24 cellular contexts compared by ENCODE assay signal in genomic region chr13:64934569-64935362, GRCh38.
"Had no signal": no experiment of that assay in that cellular context is flagged by ENCODE, and none has a peak within 500 bp of the region (broad histone marks: within the 10 kb centered on the region; RNA-seq: fewer than 3 reads in every experiment).

No MANE protein-coding gene starts in this region.

- H3K27ac ChIP-seq: brain microvascular endothelial cell, coronary artery, dorsolateral prefrontal cortex, VCaP had no signal

- ATAC-seq: activated CD8-positive, alpha-beta T cell treated with anti-CD3 and anti-CD28 coated beads for 36 hours; activated T-cell treated with anti-CD3 and anti-CD28 coated beads, Interleukin-2, amount 50 U/mL, for 4 hours; activated T-helper 17 cell treated with anti-CD3 and anti-CD28 coated beads, Interleukin-2, amount 50 U/mL, for 72 hours; esophagus mucosa; WTC11 had no signal

- H3K27me3 ChIP-seq: brain microvascular endothelial cell, dorsolateral prefrontal cortex had no signal

- DNase-seq: activated CD4-positive, alpha-beta T cell treated with anti-CD3 and anti-CD28 coated beads for 48 hours; activated CD4-positive, alpha-beta T cell treated with anti-CD3 and anti-CD28 coated beads, Interleukin-2, amount 50 U/mL, for 1 hour; activated CD4-positive, alpha-beta T cell treated with anti-CD3 and anti-CD28 coated beads, Interleukin-2, amount 50 U/mL, for 48 hours; activated CD8-positive, alpha-beta memory T cell treated with anti-CD3 and anti-CD28 coated beads for 24 hours; activated CD8-positive, alpha-beta T cell treated with anti-CD3 and anti-CD28 coated beads for 36 hours; activated effector memory CD4-positive, alpha-beta T cell treated with Interleukin-2 at 50 U/mL for 16 hours; activated gamma-delta T cell treated with Interleukin-2 at 50 U/mL for 16 hours; activated naive CD4-positive, alpha-beta T cell treated with anti-CD3 and anti-CD28 coated beads, Interleukin-2, amount 50 U/mL, for 16 hours; activated naive CD4-positive, alpha-beta T cell treated with Interleukin-2 at 50 U/mL for 16 hours; activated T-cell treated with anti-CD3 and anti-CD28 coated beads, Interleukin-2, amount 50 U/mL, for 4 hours; amniotic stem cell; anterior cingulate cortex; brain microvascular endothelial cell; dorsolateral prefrontal cortex; effector memory CD4-positive, alpha-beta T cell; endodermal cell; foreskin fibroblast; head of caudate nucleus; T-helper 2 cell had no signal

- H3K4me3 ChIP-seq: coronary artery, dorsolateral prefrontal cortex had no signal

- H3K36me3 ChIP-seq: brain microvascular endothelial cell had no signal
